1 cellular context compared by ENCODE assay signal in genomic region chr1:43205671-43206070, GRCh38.
A peak's percentile ranks its signal among the peaks of the same experiment; 100 is the strongest.
TF ChIP-seq lines count a peak whose summit lies in the region.

No MANE protein-coding gene starts in this region.

TF ChIP-seq in endothelial cell of umbilical vein, 7 proteins besides CTCF, POLR2A, EP300 and RAD21:
- TF ChIP-seq GATA2 (IDR thresholded peaks at IDR 0.05; ENCODE audit: insufficient read depth, insufficient read length, low read depth, low read length), result peak; percentile 89
- no peak for TF ChIP-seq MAX (IDR thresholded peaks at IDR 0.05; ENCODE audit: insufficient read depth, insufficient read length)
